Comparison of ENCODE assay signal across 17 cellular contexts in the genomic region with DNA sequence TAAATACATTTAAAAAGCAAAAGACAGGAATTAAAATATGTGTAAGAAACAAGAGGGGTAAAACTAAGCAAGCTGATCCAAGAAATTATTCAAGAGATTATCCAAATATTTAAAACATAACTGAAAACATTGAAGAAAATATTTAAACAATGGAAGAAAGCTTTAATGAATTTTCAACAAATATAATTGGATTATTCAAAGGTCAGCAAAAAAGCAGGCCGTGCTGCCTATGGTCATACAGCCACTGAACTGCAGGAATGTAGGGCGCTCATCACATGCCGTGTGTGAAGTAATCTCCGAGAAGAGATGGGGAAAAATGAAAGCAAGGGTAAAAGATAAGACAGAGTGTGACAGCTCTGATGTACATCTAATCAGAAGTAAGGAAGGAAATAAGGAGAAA.
DNase-seq lines count a peak whose midpoint lies in the region; ATAC-seq and TF ChIP-seq lines count a peak whose summit lies in the region.
"Had no signal": no experiment of that assay in that cellular context is flagged by ENCODE, and none has a peak within 500 bp of the region (broad histone marks: within the 10 kb centered on the region; RNA-seq: fewer than 3 reads in every experiment).

No MANE protein-coding gene starts in this region.

- POLR2A ChIA-PET in IMR-90 (lab: Charles Lee; ENCODE audit: unreplicated experiment): no interaction called here

- no TSS peak for BruUV-seq in IMR-90 (replicated peaks; lab: Mats Ljungman, UMichigan)

- TF ChIP-seq CTCF in IMR-90 (conservative IDR thresholded peaks at IDR 0.05; ENCODE audit: low read depth, low read length) (no peak), SU-DHL-6 (IDR thresholded peaks at IDR 0.05; ENCODE audit: insufficient read depth, low read length, poor library complexity, severe bottlenecking) (no peak)

- H2BK15ac ChIP-seq in IMR-90 (ENCODE audit: low read depth, low read length): no peak overlapping the region

- DNase-seq in IMR-90: no peak
- DNase-seq in left ventricle myocardium superior: no peak
- no peak for DNase-seq in sciatic nerve (ENCODE audit: low spot score)
- DNase-seq in activated naive CD4-positive, alpha-beta T cell treated with anti-CD3 and anti-CD28 coated beads, Interleukin-2, amount 50 U/mL, for 16 hours: no peak
- DNase-seq: Caco-2; CD4-positive, CD25-positive, alpha-beta regulatory T cell; CD8-positive, alpha-beta T cell; DMS153; DND-41; H9 had no signal

- no peak overlapping the region for H2BK120ac ChIP-seq in IMR-90 (ENCODE audit: low read depth, low read length)

- no peaks in the 10 kb centered on the region for H3K79me1 ChIP-seq in IMR-90 (ENCODE audit: low read depth in 1 of 2, low read length in 2 of 2)

- CTCF ChIA-PET in IMR-90 (lab: Yijun Ruan, JAX): no interaction called here

- H3K9me2 ChIP-seq in SU-DHL-6 (replicated peaks; ENCODE audit: insufficient read depth, low read length): no peaks in the 10 kb centered on the region

- no peak overlapping the region for H3K56ac ChIP-seq in IMR-90 (ENCODE audit: extremely low read depth, insufficient read depth, low read length)

- intact Hi-C loops in IMR-90 (cut with micrococcal nuclease): no loop called here
- intact Hi-C loops in left ventricle myocardium superior (cut with micrococcal nuclease): no loop called here
- intact Hi-C loops in sciatic nerve (cut with DNase I): no loop called here

- H2BK20ac ChIP-seq in IMR-90 (ENCODE audit: low read depth, low read length): no peak overlapping the region

- H4K5ac ChIP-seq in IMR-90 (ENCODE audit: low read depth, low read length): no peak overlapping the region

- no peak overlapping the region for H3K18ac ChIP-seq in IMR-90 (ENCODE audit: low read depth, low read length)

- no peak overlapping the region for H3K27ac ChIP-seq in IMR-90 (ENCODE audit: insufficient read depth, low read length)
- H3K27ac ChIP-seq in SU-DHL-6 (ENCODE audit: low read depth, low read length): no peak overlapping the region
- H3K27ac ChIP-seq: BLaER1, C4-2B had no signal

- H4K8ac ChIP-seq in IMR-90 (ENCODE audit: low read depth in 2 of 2, low read length in 2 of 2): no peak overlapping the region

- H2BK5ac ChIP-seq in IMR-90 (ENCODE audit: low read depth, low read length, poor library complexity, severe bottlenecking): no peak overlapping the region

- H3K9ac ChIP-seq in IMR-90 (ENCODE audit: low read depth, low read length) (no peak overlapping the region), SU-DHL-6 (ENCODE audit: low read length) (no peak overlapping the region)
- H3K9ac ChIP-seq: BLaER1 had no signal

- H3K4me2 ChIP-seq in IMR-90 (ENCODE audit: low read depth, low read length) (no peak overlapping the region), SU-DHL-6 (ENCODE audit: low read depth, low read length, poor library complexity, severe bottlenecking) (no peak overlapping the region)
- H3K4me2 ChIP-seq: BLaER1, GM23338 had no signal

- no peak for TF ChIP-seq POLR2A in IMR-90 (IDR thresholded peaks at IDR 0.05; ENCODE audit: low read depth, low read length)

- no peak for TF ChIP-seq RAD21 in IMR-90 (IDR thresholded peaks at IDR 0.05; ENCODE audit: low read length)

- ATAC-seq in IMR-90 (ENCODE audit: low read depth) (no peak), left ventricle myocardium superior (no peak), sciatic nerve (no peak)
- ATAC-seq: CD8-positive, alpha-beta T cell; GM12878; GM23338; HCT116 had no signal

- 0 out of 2 replicates have a peak, but pooled peaks cover 2% of the 10 kb centered on the region for H3F3A ChIP-seq in SU-DHL-6 (ENCODE audit: insufficient read depth)

- H3K9me1 ChIP-seq in IMR-90 (ENCODE audit: insufficient read depth, low read length): no peaks in the 10 kb centered on the region

- H4K20me1 ChIP-seq in IMR-90 (ENCODE audit: insufficient read depth, low read length) (no peaks in the 10 kb centered on the region), SU-DHL-6 (ENCODE audit: low read depth, low read length) (no peaks in the 10 kb centered on the region)
- H4K20me1 ChIP-seq: BLaER1 had no signal

- no peak overlapping the region for H3K14ac ChIP-seq in IMR-90 (replicated peaks; ENCODE audit: low read depth, low read length)

- no peak overlapping the region for H3K4ac ChIP-seq in IMR-90 (ENCODE audit: low read depth, low read length)

- no peak overlapping the region for H2AFZ ChIP-seq in IMR-90 (replicated peaks; ENCODE audit: low read length, poor library complexity)
- H2AFZ ChIP-seq in SU-DHL-6 (ENCODE audit: low read depth, low read length, severe bottlenecking): peak overlapping the region; percentile 43
- peak overlapping the region; percentile 65 for H2AFZ ChIP-seq in neuron (ENCODE audit: low read depth, low read length)
- H2AFZ ChIP-seq: GM23338 had no signal

- in situ Hi-C loops in IMR-90 (cut with MboI; ENCODE audit: low sequenced_read_pairs): no loop called here

- H4K91ac ChIP-seq in IMR-90 (ENCODE audit: insufficient read depth, low read depth, low read length): no peak overlapping the region

- dilution Hi-C loops in IMR-90 (cut with HindIII; ENCODE audit: low sequenced_read_pairs, unreplicated experiment): no loop called here

- H3K9me3 ChIP-seq in IMR-90 (ENCODE audit: control insufficient read depth, insufficient read depth, low read length) (peaks cover 1% of the 10 kb centered on the region; the same call in 1 of the 2 replicates), SU-DHL-6 (ENCODE audit: insufficient read depth, low read length) (peaks cover 10% of the 10 kb centered on the region; the same call in 1 of the 2 replicates), neuron (ENCODE audit: low read length) (peaks cover under 1% of the 10 kb centered on the region)
- H3K9me3 ChIP-seq: Caco-2 had no signal

- H2AK5ac ChIP-seq in IMR-90 (ENCODE audit: low read depth, low read length): no peak overlapping the region

- H3K23ac ChIP-seq in IMR-90 (ENCODE audit: low read depth, low read length): no peak overlapping the region

- no peak overlapping the region for H2AK9ac ChIP-seq in IMR-90 (replicated peaks; ENCODE audit: low read depth, low read length, poor library complexity)

- H3K79me2 ChIP-seq in SU-DHL-6 (ENCODE audit: insufficient read depth, low read length): no peaks in the 10 kb centered on the region

- H3K4me3 ChIP-seq in IMR-90 (ENCODE audit: insufficient read depth, low read depth, low read length) (no peak overlapping the region), SU-DHL-6 (ENCODE audit: insufficient read depth, low read length, poor library complexity, severe bottlenecking) (no peak overlapping the region), neuron (ENCODE audit: low read length) (no peak overlapping the region)
- H3K4me3 ChIP-seq: BLaER1, GM12878, GM23338 had no signal

- H3K4me1 ChIP-seq in IMR-90 (ENCODE audit: control insufficient read depth, insufficient read depth, low read length) (no peaks in the 10 kb centered on the region), neuron (ENCODE audit: insufficient read depth, low read length) (peaks cover 39% of the 10 kb centered on the region)
- H3K4me1 ChIP-seq: BLaER1, Caco-2 had no signal

- H3K36me3 ChIP-seq in IMR-90 (ENCODE audit: control insufficient read depth, insufficient read depth, low read length) (no peaks in the 10 kb centered on the region), SU-DHL-6 (ENCODE audit: low read length) (0 out of 2 replicates have a peak, but pooled peaks cover 4% of the 10 kb centered on the region), neuron (ENCODE audit: insufficient read depth, low read length) (no peaks in the 10 kb centered on the region)
- H3K36me3 ChIP-seq: BLaER1 had no signal

- no peaks in the 10 kb centered on the region for H3K27me3 ChIP-seq in IMR-90 (ENCODE audit: control insufficient read depth, insufficient read depth, low read length)
- H3K27me3 ChIP-seq in SU-DHL-6 (ENCODE audit: low read length): no peaks in the 10 kb centered on the region
- no peaks in the 10 kb centered on the region for H3K27me3 ChIP-seq in neuron (ENCODE audit: insufficient read depth, low read length)
- H3K27me3 ChIP-seq: BLaER1 had no signal

- no CpG with 5 or more reads among the region's 4 CpGs for WGBS in IMR-90 (ENCODE audit: extremely low coverage in 2 of 2, insufficient read length in 1 of 2), 2 experiments

TF ChIP-seq in IMR-90, 13 proteins besides CTCF, POLR2A, EP300 and RAD21:
- no peak for TF ChIP-seq NFE2L2 (IDR thresholded peaks at IDR 0.05; ENCODE audit: low read depth, low read length)
- peak; percentile 42; the same call in 1 of the 2 replicates for TF ChIP-seq MAFK (IDR thresholded peaks at IDR 0.05; ENCODE audit: low read depth, low read length)
